ENCODE assay signal across 30 cellular contexts in genomic region chr4:119835511-119835910, GRCh38.
DNase-seq lines count a peak whose midpoint lies in the region; ATAC-seq, FAIRE-seq and TF ChIP-seq lines count a peak whose summit lies in the region.
"Had no signal": no experiment of that assay in that cellular context is flagged by ENCODE, and none has a peak within 500 bp of the region (broad histone marks: within the 10 kb centered on the region; RNA-seq: fewer than 3 reads in every experiment).

No MANE protein-coding gene starts in this region.

- ATAC-seq in effector memory CD8-positive, alpha-beta T cell (replicated peaks) = no peak
- ATAC-seq: activated CD8-positive, alpha-beta T cell treated with anti-CD3 and anti-CD28 coated beads, Interleukin-2, amount 10 ng/mL, durations not matched to agents 7 days and 5 days; HCT116; left colon had no signal

- H3K4me3 ChIP-seq in cardiac fibroblast (replicated peaks in 1 of 2; ENCODE audit: low read depth in 2 of 2, low read length in 2 of 2) (no peak overlapping the region), smooth muscle cell (no peak overlapping the region)
- H3K4me3 ChIP-seq: BLaER1 treated with 17β-estradiol and CSF1 and Interleukin-3, amounts not matched to agents 10 nM and 100 nM; MG63; neural progenitor cell; SK-N-MC; stomach; upper lobe of left lung had no signal

- H3K79me2 ChIP-seq in smooth muscle cell (ENCODE audit: low read depth) = no peaks in the 10 kb centered on the region

- no peak overlapping the region for H2AFZ ChIP-seq in smooth muscle cell (ENCODE audit: low read depth)
- H2AFZ ChIP-seq: neural progenitor cell had no signal

- peaks cover 16% of the 10 kb centered on the region for H3K27me3 ChIP-seq in smooth muscle cell (ENCODE audit: low read depth)
- H3K27me3 ChIP-seq: BLaER1 treated with 17β-estradiol and CSF1 and Interleukin-3, amounts not matched to agents 10 nM and 100 nM; MG63; neural progenitor cell; stomach; upper lobe of left lung had no signal

- H4K20me1 ChIP-seq in smooth muscle cell (ENCODE audit: low read depth) = no peaks in the 10 kb centered on the region
- H4K20me1 ChIP-seq: BLaER1 treated with 17β-estradiol and CSF1 and Interleukin-3, amounts not matched to agents 10 nM and 100 nM had no signal

- no peak overlapping the region for H3K27ac Mint-ChIP-seq in effector memory CD8-positive, alpha-beta T cell
- H3K27ac Mint-ChIP-seq: activated CD8-positive, alpha-beta T cell treated with anti-CD3 and anti-CD28 coated beads, Interleukin-2, amount 10 ng/mL, durations not matched to agents 7 days and 5 days; activated naive CD8-positive, alpha-beta T cell treated with anti-CD3 and anti-CD28 coated beads for 36 hours; neural progenitor cell; progenitor cell of endocrine pancreas had no signal

- no peaks in the 10 kb centered on the region for H3F3A ChIP-seq in smooth muscle cell (ENCODE audit: low read depth)

- H3K4me1 Mint-ChIP-seq in effector memory CD8-positive, alpha-beta T cell (ENCODE audit: low read depth in 2 of 2) = no peaks in the 10 kb centered on the region
- H3K4me1 Mint-ChIP-seq: activated naive CD8-positive, alpha-beta T cell treated with anti-CD3 and anti-CD28 coated beads for 36 hours; neural progenitor cell had no signal

- no peaks in the 10 kb centered on the region for H3K27me3 Mint-ChIP-seq in effector memory CD8-positive, alpha-beta T cell
- H3K27me3 Mint-ChIP-seq: activated naive CD8-positive, alpha-beta T cell treated with anti-CD3 and anti-CD28 coated beads for 36 hours; progenitor cell of endocrine pancreas had no signal

- H3K4me3 Mint-ChIP-seq in effector memory CD8-positive, alpha-beta T cell = no peak overlapping the region
- H3K4me3 Mint-ChIP-seq: activated CD8-positive, alpha-beta T cell treated with anti-CD3 and anti-CD28 coated beads, Interleukin-2, amount 10 ng/mL, durations not matched to agents 7 days and 5 days; activated naive CD8-positive, alpha-beta T cell treated with anti-CD3 and anti-CD28 coated beads for 36 hours; neural progenitor cell had no signal

- no peaks in the 10 kb centered on the region for H3K36me3 ChIP-seq in smooth muscle cell (ENCODE audit: low read depth)
- H3K36me3 ChIP-seq: BLaER1 treated with 17β-estradiol and CSF1 and Interleukin-3, amounts not matched to agents 10 nM and 100 nM; MG63; neural progenitor cell; stomach; upper lobe of left lung had no signal

- WGBS in smooth muscle cell (ENCODE audit: low lambda C conversion rate) = 5% methylated on average over 3 of the region's 3 CpGs

- H3K27ac ChIP-seq in smooth muscle cell (ENCODE audit: low read depth) (no peak overlapping the region), caudate nucleus (ENCODE audit: low read depth, low read length) (no peak overlapping the region)
- H3K27ac ChIP-seq: BLaER1 treated with 17β-estradiol and CSF1 and Interleukin-3, amounts not matched to agents 10 nM and 100 nM; neural progenitor cell; SK-N-MC; stomach; upper lobe of left lung had no signal

- no peak for TF ChIP-seq CTCF in cardiac fibroblast (IDR thresholded peaks at IDR 0.05; ENCODE audit: low read depth, low read length)
- TF ChIP-seq CTCF in smooth muscle cell (IDR thresholded peaks at IDR 0.05; ENCODE audit: borderline replicate concordance, insufficient read depth, poor library complexity, severe bottlenecking) = no peak

- H3K4me2 ChIP-seq in smooth muscle cell = peak overlapping the region; percentile 36
- H3K4me2 ChIP-seq: BLaER1 treated with 17β-estradiol and CSF1 and Interleukin-3, amounts not matched to agents 10 nM and 100 nM; neural progenitor cell had no signal

- H3K9me3 Mint-ChIP-seq in effector memory CD8-positive, alpha-beta T cell = peaks cover 6 to 7% of the 10 kb centered on the region in 2 donors

- DNase-seq in H4 (ENCODE audit: low spot score) (peak; percentile 23), cardiac fibroblast (ENCODE audit: low read depth in 2 of 2) (peak; percentile 8 to 17), left kidney (ENCODE audit: low read depth, low spot score) (peak; percentile 1), smooth muscle cell (lab: John Stamatoyannopoulos, UW; ENCODE audit: unreplicated experiment) (no peak), HTR-8/SVneo (ENCODE audit: insufficient read length, low spot score) (no peak), activated T-cell treated with anti-CD3 and anti-CD28 coated beads for 4 hours (no peak), caudate nucleus (lab: John Stamatoyannopoulos, UW) (no peak)
- no peak for DNase-seq in effector memory CD8-positive, alpha-beta T cell
- DNase-seq: ACHN; activated CD4-positive, alpha-beta T cell treated with anti-CD3 and anti-CD28 coated beads for 1 hour; activated CD8-positive, alpha-beta T cell treated with anti-CD3 and anti-CD28 coated beads, Interleukin-2, amount 10 ng/mL, durations not matched to agents 7 days and 5 days; activated naive CD8-positive, alpha-beta T cell treated with anti-CD3 and anti-CD28 coated beads for 36 hours; Caco-2; DMS79 treated with DMSO at 0.1 percent for 48 hours; KBM-7; left colon; MG63; NCI-H1105 treated with DMSO at 0.1 percent for 48 hours; NCI-H2029; NCI-H2227 treated with DMSO at 0.1 percent for 48 hours; RPMI8226; stimulated activated CD8-positive, alpha-beta memory T cell treated with anti-CD3 and anti-CD28 coated beads, Interleukin-4, amount 100 ng/mL, for 48 hours; stomach; upper lobe of left lung had no signal

- no peak overlapping the region for H3K9ac ChIP-seq in smooth muscle cell (ENCODE audit: low read depth)
- H3K9ac ChIP-seq: BLaER1 treated with 17β-estradiol and CSF1 and Interleukin-3, amounts not matched to agents 10 nM and 100 nM; neural progenitor cell had no signal

- no peak for FAIRE-seq in HTR-8/SVneo (lab: Jason Lieb, UNC)
- FAIRE-seq: frontal cortex had no signal

- no peaks in the 10 kb centered on the region for H3K9me3 ChIP-seq in smooth muscle cell (replicated peaks; ENCODE audit: low read depth)
- H3K9me3 ChIP-seq: MG63, upper lobe of left lung had no signal

- H3K4me1 ChIP-seq in smooth muscle cell (ENCODE audit: low read depth) = no peaks in the 10 kb centered on the region
- H3K4me1 ChIP-seq: BLaER1 treated with 17β-estradiol and CSF1 and Interleukin-3, amounts not matched to agents 10 nM and 100 nM; Caco-2; neural progenitor cell; stomach; upper lobe of left lung had no signal

- no peaks in the 10 kb centered on the region for H3K36me3 Mint-ChIP-seq in effector memory CD8-positive, alpha-beta T cell (ENCODE audit: insufficient read depth)
- H3K36me3 Mint-ChIP-seq: activated naive CD8-positive, alpha-beta T cell treated with anti-CD3 and anti-CD28 coated beads for 36 hours; neural progenitor cell had no signal

Comparison
In these comparisons a context has a peak if more than half of its experiments do, and no peak if none do; other contexts are left out.
1. DNase-seq: peak in H4 (single experiment), cardiac fibroblast (2 of 2) and left kidney (single experiment); none in smooth muscle cell (single experiment), HTR-8/SVneo (single experiment), activated T-cell treated with anti-CD3 and anti-CD28 coated beads for 4 hours (single experiment), effector memory CD8-positive, alpha-beta T cell (0 of 3) and caudate nucleus (0 of 61).